In the genomic region with DNA sequence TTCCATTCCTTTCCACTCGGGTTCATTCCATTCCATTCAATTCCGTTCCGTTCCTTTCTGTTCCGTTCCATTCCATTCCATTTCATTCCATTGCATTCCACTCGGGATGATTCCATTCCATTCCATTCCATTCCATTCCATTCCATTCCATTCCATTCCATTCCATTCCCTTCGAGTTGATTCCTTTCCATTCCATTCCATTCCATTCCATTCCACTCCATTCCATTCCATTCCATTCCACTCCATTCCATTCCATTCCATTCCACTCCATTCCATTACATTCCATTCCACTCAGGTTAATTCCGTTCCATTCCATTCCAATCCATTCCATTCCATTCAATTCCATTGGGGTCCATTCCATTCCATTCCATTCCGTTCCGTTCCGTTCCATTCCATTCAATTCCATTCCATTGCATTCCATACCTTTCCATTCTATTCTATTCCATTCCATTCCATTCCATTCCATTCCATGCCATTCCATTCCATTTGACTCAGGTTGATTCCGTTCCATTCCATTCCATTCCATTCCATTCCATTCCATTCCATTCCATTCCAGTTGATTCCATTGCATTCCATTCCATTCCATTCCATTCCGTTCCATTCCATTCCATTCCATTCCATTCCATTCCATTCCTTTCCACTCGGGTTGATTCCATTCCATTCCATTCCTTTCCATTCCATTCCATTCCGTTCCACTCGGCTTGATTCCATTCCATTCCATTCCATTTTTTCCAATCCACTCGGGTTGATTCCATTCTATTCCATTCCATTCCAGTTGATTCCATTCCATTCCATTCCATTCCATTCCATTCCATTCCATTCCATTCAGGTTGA, we compare ENCODE assay signal across 8 cellular contexts.
A peak's percentile ranks its signal among the peaks of the same experiment; 100 is the strongest.
DNase-seq lines count a peak whose midpoint lies in the region; ATAC-seq lines count a peak whose summit lies in the region.
"Not testable (repeated sequence)": the region's sequence is repeated elsewhere in the genome, so short reads cannot be mapped to it uniquely, and the experiment has no call there.

No MANE protein-coding gene starts in this region.

- not testable (repeated sequence) for H3K36me3 ChIP-seq in skeletal muscle tissue (ENCODE audit: control insufficient read depth in 3 of 3, insufficient read depth in 3 of 3, low read length in 3 of 3)

- not testable (repeated sequence) for H3K27ac ChIP-seq in skeletal muscle tissue (ENCODE audit: low read depth, low read length)

- ATAC-seq in GM18502 (IDR thresholded peaks at IDR 0.05; ENCODE audit: poor library complexity, unreplicated experiment) (peak; percentile 63), GM19467 (IDR thresholded peaks at IDR 0.05; ENCODE audit: unreplicated experiment) (peak; percentile 62), HG02759 (IDR thresholded peaks at IDR 0.05; ENCODE audit: unreplicated experiment) (peak; percentile 51), HG03196 (IDR thresholded peaks at IDR 0.05; ENCODE audit: unreplicated experiment) (peak; percentile 51)

- peaks cover 11 to 50% (median 25%) of the 10 kb centered on the region in 3 donors for H3K9me3 ChIP-seq in skeletal muscle tissue (ENCODE audit: control insufficient read depth in 3 of 3, low read length in 3 of 3)

- H3K27me3 ChIP-seq in skeletal muscle tissue (ENCODE audit: control insufficient read depth in 3 of 3, insufficient read depth in 3 of 3, low read length in 3 of 3), result not testable (repeated sequence)

- not testable (repeated sequence) for H3K4me1 ChIP-seq in skeletal muscle tissue (ENCODE audit: control insufficient read depth in 3 of 3, insufficient read depth in 3 of 3, low read length in 3 of 3)

- H3K9ac ChIP-seq in skeletal muscle tissue (ENCODE audit: low read depth in 1 of 3, low read length in 3 of 3), result not testable (repeated sequence)

- H3K4me3 ChIP-seq in skeletal muscle tissue (ENCODE audit: low read length in 3 of 3), result peak overlapping the region in 2 of 3 donors; percentile 2 to 27

- DNase-seq in RKO (ENCODE audit: low spot score) (peak; percentile 18), dedifferentiated amniotic fluid mesenchymal stem cell (ENCODE audit: extremely low spot score) (peak; percentile 57), kidney tubule cell (ENCODE audit: low spot score) (peak; percentile 41)
